Comparison of ENCODE assay signal across 20 cellular contexts in the genomic region with DNA sequence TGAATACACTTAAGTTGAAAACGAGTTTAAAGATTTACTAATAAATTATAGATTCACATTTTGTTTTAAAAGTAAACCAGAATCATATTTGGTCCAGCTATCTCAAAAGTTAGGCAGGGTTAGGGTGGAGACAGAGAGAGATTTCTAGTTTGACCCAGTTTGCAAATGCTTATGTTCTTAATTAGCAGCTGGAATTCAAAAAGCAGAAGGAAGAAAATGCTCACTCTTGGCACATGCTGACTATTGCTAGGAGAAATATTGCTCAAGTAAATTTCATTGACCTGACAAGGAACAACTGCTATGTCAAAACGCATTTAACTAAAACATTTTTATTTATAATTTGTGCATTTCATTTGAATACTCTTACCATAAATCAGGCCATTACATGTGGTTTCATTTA.
A peak's percentile ranks its signal among the peaks of the same experiment; 100 is the strongest.
DNase-seq lines count a peak whose midpoint lies in the region; ATAC-seq and TF ChIP-seq lines count a peak whose summit lies in the region.
"Had no signal": no experiment of that assay in that cellular context is flagged by ENCODE, and none has a peak within 500 bp of the region (broad histone marks: within the 10 kb centered on the region; RNA-seq: fewer than 3 reads in every experiment).

No MANE protein-coding gene starts in this region.

- peak overlapping the region; percentile 16 for H3K27ac ChIP-seq in muscle layer of duodenum (ENCODE audit: low read length)
- H3K27ac ChIP-seq in mammary epithelial cell (ENCODE audit: insufficient read depth, low read depth, low read length), result no peak overlapping the region
- H3K27ac ChIP-seq: right lobe of liver, tibial nerve had no signal

- BruUV-seq in mammary epithelial cell (replicated peaks; lab: Mats Ljungman, UMichigan), result no TSS peak

- WGBS in mammary epithelial cell (ENCODE audit: low coverage, missing lambda C conversion rate), result 43% methylated on average over 2 of the region's 2 CpGs

- DNase-seq in AG09309 (ENCODE audit: low read depth), result peak; percentile 61
- DNase-seq in NOMO-1 (lab: John Stamatoyannopoulos, UW; ENCODE audit: unreplicated experiment in 2 of 2), result peak; percentile 63 to 88
- peak; percentile 5 to 23 for DNase-seq in erythroblast (lab: John Stamatoyannopoulos, UW)
- no peak for DNase-seq in ureter (ENCODE audit: low spot score)
- no peak for DNase-seq in NK-92 treated with Interleukin-12 subunit alpha and Interleukin-12 subunit beta, amount 100 ng/mL, for 24 hours (lab: John Stamatoyannopoulos, UW)
- no peak for DNase-seq in mammary epithelial cell
- DNase-seq: activated CD4-positive, alpha-beta T cell treated with anti-CD3 and anti-CD28 coated beads for 4 hours; activated naive CD4-positive, alpha-beta T cell treated with anti-CD3 and anti-CD28 coated beads, Interleukin-2, amount 50 U/mL, for 16 hours; Caco-2; effector CD4-positive, alpha-beta T cell; H7; MM.1S; NCI-H2081; NCI-H69; right lobe of liver; RPMI8226; stimulated activated CD4-positive, alpha-beta T cell treated with anti-CD3 and anti-CD28 coated beads, Interleukin-4, amount 100 ng/mL, for 4 hours had no signal

- intact Hi-C loops in mammary epithelial cell (cut with micrococcal nuclease), result no loop called here

- CTCF ChIA-PET in mammary epithelial cell (lab: Charles Lee; ENCODE audit: low non-redundant PET), result no interaction called here

- in situ Hi-C loops in mammary epithelial cell (cut with MboI; ENCODE audit: low sequenced_read_pairs in 2 of 2), result no loop called here

- TF ChIP-seq POLR2A in erythroblast (IDR thresholded peaks at IDR 0.05; ENCODE audit: low read length), result no peak

- no peaks in the 10 kb centered on the region for H3K79me2 ChIP-seq in mammary epithelial cell (ENCODE audit: insufficient read depth, low read length)

- no peak overlapping the region for H3K9ac ChIP-seq in mammary epithelial cell (ENCODE audit: insufficient read depth, low read length)

- no peak overlapping the region for H3K4me2 ChIP-seq in mammary epithelial cell (ENCODE audit: insufficient read depth, low read depth, low read length)

- TF ChIP-seq CTCF in AG09309 (IDR thresholded peaks at IDR 0.05; ENCODE audit: control insufficient read depth, insufficient read depth, low read depth, low read length, missing control alignments) (no peak), mammary epithelial cell (conservative IDR thresholded peaks at IDR 0.05 in 1 of 2, IDR thresholded peaks at IDR 0.05 in 1 of 2; ENCODE audit: extremely low read depth in 1 of 2, insufficient read depth in 1 of 2, low read depth in 1 of 2, low read length in 2 of 2) (no peak)

- ATAC-seq in HG02588 (IDR thresholded peaks at IDR 0.05; ENCODE audit: unreplicated experiment), result no peak
- ATAC-seq: right lobe of liver had no signal

- H2AFZ ChIP-seq in mammary epithelial cell (ENCODE audit: low read depth, low read length), result no peak overlapping the region

- H3K27me3 ChIP-seq in muscle layer of duodenum (ENCODE audit: low read depth, low read length), result no peaks in the 10 kb centered on the region
- no peaks in the 10 kb centered on the region for H3K27me3 ChIP-seq in mammary epithelial cell (ENCODE audit: insufficient read depth, low read length)
- H3K27me3 ChIP-seq: right lobe of liver, tibial nerve had no signal

- H4K20me1 ChIP-seq in mammary epithelial cell (ENCODE audit: insufficient read depth, low read length), result no peaks in the 10 kb centered on the region

- H3K36me3 ChIP-seq in muscle layer of duodenum (ENCODE audit: control insufficient read depth in 1 of 2, insufficient read depth in 2 of 2, low read length in 2 of 2) (no peaks in the 10 kb centered on the region), mammary epithelial cell (ENCODE audit: insufficient read depth, low read length) (no peaks in the 10 kb centered on the region)
- H3K36me3 ChIP-seq: right lobe of liver, tibial nerve had no signal

- H3K4me1 ChIP-seq in muscle layer of duodenum (ENCODE audit: control insufficient read depth in 1 of 2, insufficient read depth in 2 of 2, low read length in 2 of 2) (no peaks in the 10 kb centered on the region), mammary epithelial cell (ENCODE audit: insufficient read depth, low read length) (no peaks in the 10 kb centered on the region)
- H3K4me1 ChIP-seq: Caco-2, right lobe of liver had no signal

- H3K9me3 ChIP-seq in muscle layer of duodenum (ENCODE audit: control insufficient read depth in 1 of 2, low read length in 2 of 2), result no peaks in the 10 kb centered on the region
- H3K9me3 ChIP-seq in mammary epithelial cell (replicated peaks; ENCODE audit: insufficient read depth, low read length), result no peaks in the 10 kb centered on the region
- H3K9me3 ChIP-seq: Caco-2, right lobe of liver, tibial nerve had no signal

- H3K4me3 ChIP-seq in AG09309 (ENCODE audit: control insufficient read depth, low read depth, low read length), result no peak overlapping the region
- H3K4me3 ChIP-seq in muscle layer of duodenum (ENCODE audit: low read depth in 1 of 2, low read length in 2 of 2), result no peak overlapping the region
- no peak overlapping the region for H3K4me3 ChIP-seq in mammary epithelial cell (replicated peaks in 1 of 3; ENCODE audit: insufficient read depth in 1 of 3, low read depth in 2 of 3, low read length in 3 of 3)
- H3K4me3 ChIP-seq: right lobe of liver, tibial nerve had no signal

- dilution Hi-C loops in mammary epithelial cell (cut with HindIII; ENCODE audit: low sequenced_read_pairs), result no loop called here

Comparison
In these comparisons a context has a peak if more than half of its experiments do, and no peak if none do; other contexts are left out.
1. DNase-seq: peak in AG09309 (single experiment), NOMO-1 (2 of 2) and erythroblast (2 of 2); none in ureter (single experiment), NK-92 treated with Interleukin-12 subunit alpha and Interleukin-12 subunit beta, amount 100 ng/mL, for 24 hours (single experiment) and mammary epithelial cell (single experiment).